13 cellular contexts compared by ENCODE assay signal in the genomic region with DNA sequence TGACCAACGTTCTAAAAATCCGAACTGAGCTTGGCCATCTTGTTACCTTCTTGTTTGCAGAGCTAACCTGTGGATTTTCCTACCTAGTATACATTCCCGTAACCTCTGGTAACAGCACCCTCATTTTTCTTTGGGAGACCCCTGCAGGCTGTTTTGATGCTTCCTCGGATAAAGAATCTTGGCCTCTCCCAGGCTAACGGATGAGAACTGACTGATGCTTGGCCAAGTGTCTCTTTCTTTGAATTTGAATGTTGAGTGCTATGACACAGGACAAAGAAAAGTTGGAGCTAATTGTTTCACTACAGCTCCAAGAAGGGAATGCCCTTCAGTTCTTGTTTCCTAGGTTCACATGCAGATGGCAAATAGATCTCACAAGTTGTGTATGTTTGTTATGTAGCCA. TPM values are rescaled to one million over a fixed set of nuclear protein-coding genes. Genes with fewer than 3 reads are reported as not detected.
DNase-seq lines count a peak whose midpoint lies in the region; ATAC-seq and TF ChIP-seq lines count a peak whose summit lies in the region.
"Had no signal": no experiment of that assay in that cellular context is flagged by ENCODE, and none has a peak within 500 bp of the region (broad histone marks: within the 10 kb centered on the region; RNA-seq: fewer than 3 reads in every experiment).

No MANE protein-coding gene starts in this region.

- no peaks in the 10 kb centered on the region for H3K79me1 ChIP-seq in neuronal stem cell (ENCODE audit: low read depth, low read length)

- no peak overlapping the region for H2BK15ac ChIP-seq in neuronal stem cell (ENCODE audit: low read length)

- H3K9ac ChIP-seq in neuronal stem cell (ENCODE audit: low read depth, low read length, poor library complexity): no peak overlapping the region

- H4K91ac ChIP-seq in neuronal stem cell (ENCODE audit: low read depth, low read length, poor library complexity): no peak overlapping the region

- H3K18ac ChIP-seq in neuronal stem cell (ENCODE audit: low read length): no peak overlapping the region

- intact Hi-C loops in heart right ventricle (cut with DNase I): loop anchor here in 2 of 10 donors (2.0 to 5.0 kb wide), 4 partner anchors 19 to 296 kb away; a partner anchor contains a TSS
- intact Hi-C loops in Right ventricle myocardium inferior (cut with DNase I): loop anchor here (2.0 to 5.0 kb wide), 2 partner anchors 19 to 161 kb away; a partner anchor contains a TSS
- intact Hi-C loops in esophagus squamous epithelium (cut with DNase I): no loop called here

- no peak overlapping the region for H2BK12ac ChIP-seq in neuronal stem cell (ENCODE audit: low read length)

- DNase-seq in heart right ventricle (no peak), Right ventricle myocardium inferior (ENCODE audit: missing footprints) (no peak), esophagus squamous epithelium (lab: John Stamatoyannopoulos, UW) (no peak), neuronal stem cell (ENCODE audit: low spot score) (no peak), NCI-H2227 (lab: John Stamatoyannopoulos, UW; ENCODE audit: unreplicated experiment) (no peak)
- DNase-seq: activated CD4-positive, alpha-beta T cell treated with anti-CD3 and anti-CD28 coated beads, Interleukin-2, amount 10 ng/mL, durations not matched to agents 24 days and 14 days; head of caudate nucleus; NCI-H1048; NCI-H748 treated with DMSO at 0.1 percent for 48 hours had no signal

- no peaks in the 10 kb centered on the region for H3K27me3 ChIP-seq in heart right ventricle
- no peaks in the 10 kb centered on the region for H3K27me3 ChIP-seq in esophagus squamous epithelium
- H3K27me3 ChIP-seq in neuronal stem cell (ENCODE audit: control insufficient read depth in 3 of 3, insufficient read depth in 3 of 3, low read depth in 1 of 3, low read length in 3 of 3): no peaks in the 10 kb centered on the region

- no peak overlapping the region for H2BK5ac ChIP-seq in neuronal stem cell (ENCODE audit: low read length)

- H3K36me3 ChIP-seq in heart right ventricle (no peaks in the 10 kb centered on the region), esophagus squamous epithelium (no peaks in the 10 kb centered on the region), neuronal stem cell (replicated peaks in 1 of 2; ENCODE audit: control insufficient read depth in 2 of 2, insufficient read depth in 2 of 2, low read length in 2 of 2) (no peaks in the 10 kb centered on the region), urinary bladder (ENCODE audit: insufficient read depth) (no peaks in the 10 kb centered on the region)

- H3K23ac ChIP-seq in neuronal stem cell (ENCODE audit: low read depth, low read length, poor library complexity): no peak overlapping the region

- H2BK120ac ChIP-seq in neuronal stem cell (ENCODE audit: low read depth, low read length): no peak overlapping the region

- TF ChIP-seq CTCF in heart right ventricle (IDR thresholded peaks at IDR 0.05) (peak in 1 of 9 donors; percentile 9), esophagus squamous epithelium (IDR thresholded peaks at IDR 0.05) (no peak)

- H3K14ac ChIP-seq in neuronal stem cell (ENCODE audit: low read length): no peak overlapping the region

- H3K27ac ChIP-seq in heart right ventricle (peak overlapping the region; percentile 47 to 88 (median 78)), esophagus squamous epithelium (peak overlapping the region; percentile 77 to 85 (median 80)), neuronal stem cell (replicated peaks; ENCODE audit: low read length) (no peak overlapping the region), urinary bladder (ENCODE audit: low read depth) (peak overlapping the region; percentile 48)

- no peak for TF ChIP-seq POLR2A in esophagus squamous epithelium (IDR thresholded peaks at IDR 0.05)

- no peak overlapping the region for H4K8ac ChIP-seq in neuronal stem cell (ENCODE audit: low read depth, low read length)

- no peak overlapping the region for H3K4me2 ChIP-seq in neuronal stem cell (ENCODE audit: insufficient read depth, low read length, poor library complexity, severe bottlenecking)

- peak overlapping the region; percentile 51 for H2AFZ ChIP-seq in neuronal stem cell (ENCODE audit: low read length)

- WGBS in heart right ventricle, 2 donors: 60 to 67% methylated on average over 5 of the region's 5 CpGs
- WGBS in esophagus squamous epithelium, 2 donors: 35 to 41% methylated on average over 5 of the region's 5 CpGs
- no CpG with 5 or more reads among the region's 5 CpGs for WGBS in neuronal stem cell (ENCODE audit: extremely low coverage in 2 of 2, insufficient read length in 2 of 2, insufficient replicate concordance in 1 of 2), 2 donors
- WGBS in urinary bladder: 60% methylated on average over 5 of the region's 5 CpGs

- ATAC-seq in heart right ventricle: peak in 3 of 8 donors; percentile 16 to 53 (median 32)
- ATAC-seq in Right ventricle myocardium inferior: no peak
- ATAC-seq in HG02678 (IDR thresholded peaks at IDR 0.05; ENCODE audit: unreplicated experiment): no peak
- ATAC-seq in HG03439 (IDR thresholded peaks at IDR 0.05; ENCODE audit: unreplicated experiment): no peak
- ATAC-seq: stimulated activated effector memory CD8-positive, alpha-beta T cell treated with anti-CD3 and anti-CD28 coated beads, Interleukin-12 subunit alpha, Interleukin-12 subunit beta, amount 100 ng/mL, for 72 hours had no signal

- H3K4me1 ChIP-seq in heart right ventricle (peaks cover 9 to 79% (median 53%) of the 10 kb centered on the region in 9 donors), esophagus squamous epithelium (peaks cover 17 to 72% (median 42%) of the 10 kb centered on the region in 3 donors), neuronal stem cell (ENCODE audit: control insufficient read depth in 2 of 2, insufficient read depth in 1 of 2, low read depth in 1 of 2, low read length in 2 of 2) (peaks cover 0 to 18% of the 10 kb centered on the region in 2 donors), urinary bladder (ENCODE audit: insufficient read depth) (no peaks in the 10 kb centered on the region)

- H3K9me3 ChIP-seq in heart right ventricle (no peaks in the 10 kb centered on the region), esophagus squamous epithelium (no peaks in the 10 kb centered on the region), neuronal stem cell (replicated peaks in 1 of 2; ENCODE audit: control insufficient read depth in 2 of 2, insufficient read depth in 1 of 2, low read depth in 1 of 2, low read length in 2 of 2) (no peaks in the 10 kb centered on the region)

- H3K4me3 ChIP-seq in heart right ventricle (peak overlapping the region in 1 of 10 donors; percentile 1), esophagus squamous epithelium (no peak overlapping the region), neuronal stem cell (ENCODE audit: low read length in 2 of 2) (no peak overlapping the region), urinary bladder (ENCODE audit: low read depth, low read length) (no peak overlapping the region)

- H3K4ac ChIP-seq in neuronal stem cell (ENCODE audit: low read length): no peak overlapping the region

- no peak overlapping the region for H2AK5ac ChIP-seq in neuronal stem cell (ENCODE audit: low read depth, low read length)

RNA-seq across cellular contexts. Expression of a gene that starts 19.3 kb away (rescaled TPM):
- total RNA-seq in heart right ventricle: 100 to 1,000 TPM in 5 of 10 donors, 10 to 100 TPM in 5; 73.5 to 126 (median 101) TPM
- 10 to 100 TPM; 31.5 to 38.6 TPM for polyA plus RNA-seq in heart right ventricle
- total RNA-seq in Right ventricle myocardium inferior: 109 TPM
- total RNA-seq in esophagus squamous epithelium: 10 to 100 TPM; 12.4 to 50.7 (median 16.6) TPM
- not detected for polyA plus RNA-seq in neuronal stem cell (2013, experiment 1 of 2)
- not detected for polyA plus RNA-seq in neuronal stem cell (2013, experiment 2 of 2)
- total RNA-seq in urinary bladder: 103 TPM
- polyA plus RNA-seq in urinary bladder: 129 TPM
- total RNA-seq: activated CD4-positive, alpha-beta T cell treated with anti-CD3 and anti-CD28 coated beads, Interleukin-2, amount 10 ng/mL, durations not matched to agents 24 days and 14 days had no signal
